Comparison of ENCODE assay signal across 21 cellular contexts in the genomic region with DNA sequence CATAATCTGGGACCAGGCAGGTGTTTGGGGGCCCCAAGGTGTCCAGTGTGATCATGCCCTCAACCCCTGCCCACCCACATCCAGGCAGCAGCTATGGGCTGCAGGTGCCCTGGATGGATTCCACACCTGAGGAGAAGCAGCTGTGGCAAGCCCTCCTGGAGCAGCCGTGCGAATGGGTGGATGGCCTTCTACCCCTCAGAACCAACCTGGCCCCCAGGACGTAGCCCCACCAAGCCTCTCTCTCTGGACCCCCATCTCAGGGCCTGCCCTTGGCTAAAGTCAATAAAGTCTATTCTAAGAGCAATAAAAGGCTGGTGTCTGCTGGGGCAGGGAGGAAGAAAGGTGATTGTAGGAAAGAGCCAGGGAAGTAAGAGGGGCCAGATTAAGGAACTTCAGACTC. TPM values are rescaled to one million over a fixed set of nuclear protein-coding genes. Genes with fewer than 3 reads are reported as not detected.
A peak's percentile ranks its signal among the peaks of the same experiment; 100 is the strongest.
DNase-seq lines count a peak whose midpoint lies in the region; ATAC-seq and TF ChIP-seq lines count a peak whose summit lies in the region.
"Had no signal": no experiment of that assay in that cellular context is flagged by ENCODE, and none has a peak within 500 bp of the region (broad histone marks: within the 10 kb centered on the region; RNA-seq: fewer than 3 reads in every experiment).

No MANE protein-coding gene starts in this region.

- H3K27ac Mint-ChIP-seq in CD8-positive, alpha-beta memory T cell: peak overlapping the region in 6 of 8 donors; percentile 10 to 78 (median 65)
- H3K27ac Mint-ChIP-seq in immature natural killer cell: peak overlapping the region in 5 of 6 donors; percentile 36 to 75 (median 54)
- peak overlapping the region; percentile 58 for H3K27ac Mint-ChIP-seq in stimulated activated effector memory CD8-positive, alpha-beta T cell treated with anti-CD3 and anti-CD28 coated beads, Interleukin-12 subunit alpha, Interleukin-12 subunit beta, amount 100 ng/mL, for 72 hours
- H3K27ac Mint-ChIP-seq in stimulated activated memory B cell treated with anti-CD40 and anti-IgM and Interleukin-4, amounts not matched to agents 10 μg/mL and 1 μg/mL and 100 μg/mL, for 72 hours: no peak overlapping the region

- 88 to 89% methylated on average over 3 of the region's 3 CpGs for WGBS in lower leg skin, 2 donors

- H3K36me3 Mint-ChIP-seq in CD8-positive, alpha-beta memory T cell: peaks cover 0 to 32% (median 1%) of the 10 kb centered on the region in 3 donors
- H3K36me3 Mint-ChIP-seq in immature natural killer cell: peaks cover 0 to 4% (median 0%) of the 10 kb centered on the region in 3 donors
- peaks cover 61% of the 10 kb centered on the region for H3K36me3 Mint-ChIP-seq in stimulated activated effector memory CD8-positive, alpha-beta T cell treated with anti-CD3 and anti-CD28 coated beads, Interleukin-12 subunit alpha, Interleukin-12 subunit beta, amount 100 ng/mL, for 72 hours
- H3K36me3 Mint-ChIP-seq in stimulated activated memory B cell treated with anti-CD40 and anti-IgM and Interleukin-4, amounts not matched to agents 10 μg/mL and 1 μg/mL and 100 μg/mL, for 72 hours: no peaks in the 10 kb centered on the region
- H3K36me3 Mint-ChIP-seq: IgD-negative memory B cell had no signal

- peaks cover 58% of the 10 kb centered on the region for H3K36me3 ChIP-seq in left ventricle myocardium inferior
- peaks cover 3% of the 10 kb centered on the region for H3K36me3 ChIP-seq in CD8-positive, alpha-beta memory T cell (ENCODE audit: insufficient read depth, low read length)

- peak overlapping the region; percentile 46 for H3K27ac ChIP-seq in left ventricle myocardium inferior (replicated peaks)
- H3K27ac ChIP-seq in CD8-positive, alpha-beta memory T cell (ENCODE audit: low read depth, low read length): no peak overlapping the region

- no peaks in the 10 kb centered on the region for H3K9me3 Mint-ChIP-seq in CD8-positive, alpha-beta memory T cell
- no peaks in the 10 kb centered on the region for H3K9me3 Mint-ChIP-seq in immature natural killer cell
- no peaks in the 10 kb centered on the region for H3K9me3 Mint-ChIP-seq in stimulated activated effector memory CD8-positive, alpha-beta T cell treated with anti-CD3 and anti-CD28 coated beads, Interleukin-12 subunit alpha, Interleukin-12 subunit beta, amount 100 ng/mL, for 72 hours
- H3K9me3 Mint-ChIP-seq in stimulated activated memory B cell treated with anti-CD40 and anti-IgM and Interleukin-4, amounts not matched to agents 10 μg/mL and 1 μg/mL and 100 μg/mL, for 72 hours: no peaks in the 10 kb centered on the region
- H3K9me3 Mint-ChIP-seq: IgD-negative memory B cell had no signal

- intact Hi-C loops in left ventricle myocardium inferior (cut with micrococcal nuclease) (no loop called here), cardiac septum (cut with DNase I) (no loop called here), lower leg skin (cut with DNase I; ENCODE audit: low total_unique reads) (no loop called here)

- H3K4me3 Mint-ChIP-seq in CD8-positive, alpha-beta memory T cell: no peak overlapping the region
- H3K4me3 Mint-ChIP-seq in immature natural killer cell: peak overlapping the region in 1 of 5 donors; percentile 2
- H3K4me3 Mint-ChIP-seq in stimulated activated effector memory CD8-positive, alpha-beta T cell treated with anti-CD3 and anti-CD28 coated beads, Interleukin-12 subunit alpha, Interleukin-12 subunit beta, amount 100 ng/mL, for 72 hours: no peak overlapping the region
- no peak overlapping the region for H3K4me3 Mint-ChIP-seq in stimulated activated memory B cell treated with anti-CD40 and anti-IgM and Interleukin-4, amounts not matched to agents 10 μg/mL and 1 μg/mL and 100 μg/mL, for 72 hours

- no peaks in the 10 kb centered on the region for H3K9me3 ChIP-seq in left ventricle myocardium inferior (replicated peaks)
- no peaks in the 10 kb centered on the region for H3K9me3 ChIP-seq in CD8-positive, alpha-beta memory T cell (ENCODE audit: low read length)
- H3K9me3 ChIP-seq: MG63 had no signal

- no peak for DNase-seq in left ventricle myocardium inferior
- no peak for DNase-seq in cardiac septum (ENCODE audit: low spot score)
- no peak for DNase-seq in CD8-positive, alpha-beta memory T cell
- no peak for DNase-seq in immature natural killer cell
- DNase-seq in stimulated activated effector memory CD8-positive, alpha-beta T cell treated with anti-CD3 and anti-CD28 coated beads, Interleukin-12 subunit alpha, Interleukin-12 subunit beta, amount 100 ng/mL, for 72 hours (ENCODE audit: low spot score in 2 of 2): no peak
- no peak for DNase-seq in lower leg skin (ENCODE audit: low spot score in 2 of 2)
- DNase-seq in dermis blood vessel endothelial cell: no peak
- DNase-seq: DMS53, EL, GF-D8, Karpas-422, MG63, NCI-H1417, NCI-H1694 treated with DMSO at 0.1 percent for 48 hours, NCI-H446 treated with DMSO at 0.1 percent for 48 hours, NCI-H526 treated with DMSO at 0.1 percent for 48 hours, SHP77 had no signal

- ATAC-seq in stimulated activated effector memory CD8-positive, alpha-beta T cell treated with anti-CD3 and anti-CD28 coated beads, Interleukin-12 subunit alpha, Interleukin-12 subunit beta, amount 100 ng/mL, for 72 hours: no peak
- no peak for ATAC-seq in stimulated activated memory B cell treated with anti-CD40 and anti-IgM and Interleukin-4, amounts not matched to agents 10 μg/mL and 1 μg/mL and 100 μg/mL, for 72 hours

- no peak for TF ChIP-seq CTCF in left ventricle myocardium inferior (IDR thresholded peaks at IDR 0.05; ENCODE audit: borderline replicate concordance)
- no peak for TF ChIP-seq CTCF in lower leg skin (IDR thresholded peaks at IDR 0.05)

- H3K4me3 ChIP-seq in left ventricle myocardium inferior (no peak overlapping the region), lower leg skin (ENCODE audit: low read depth, poor library complexity, severe bottlenecking) (no peak overlapping the region)
- H3K4me3 ChIP-seq in CD8-positive, alpha-beta memory T cell (ENCODE audit: low read length): no peak overlapping the region
- H3K4me3 ChIP-seq: MG63 had no signal

- H3K4me1 Mint-ChIP-seq in CD8-positive, alpha-beta memory T cell: peaks cover 29 to 41% (median 35%) of the 10 kb centered on the region in 3 donors
- peaks cover 29 to 33% of the 10 kb centered on the region in 2 donors for H3K4me1 Mint-ChIP-seq in immature natural killer cell
- peaks cover 31% of the 10 kb centered on the region for H3K4me1 Mint-ChIP-seq in stimulated activated effector memory CD8-positive, alpha-beta T cell treated with anti-CD3 and anti-CD28 coated beads, Interleukin-12 subunit alpha, Interleukin-12 subunit beta, amount 100 ng/mL, for 72 hours
- peaks cover 38% of the 10 kb centered on the region for H3K4me1 Mint-ChIP-seq in stimulated activated memory B cell treated with anti-CD40 and anti-IgM and Interleukin-4, amounts not matched to agents 10 μg/mL and 1 μg/mL and 100 μg/mL, for 72 hours

- H3K27me3 Mint-ChIP-seq in CD8-positive, alpha-beta memory T cell: peaks cover 0 to 3% of the 10 kb centered on the region in 2 donors
- H3K27me3 Mint-ChIP-seq in immature natural killer cell (ENCODE audit: low read depth in 3 of 3): peaks cover 10 to 15% (median 12%) of the 10 kb centered on the region in 3 donors
- no peaks in the 10 kb centered on the region for H3K27me3 Mint-ChIP-seq in stimulated activated memory B cell treated with anti-CD40 and anti-IgM and Interleukin-4, amounts not matched to agents 10 μg/mL and 1 μg/mL and 100 μg/mL, for 72 hours
- H3K27me3 Mint-ChIP-seq: IgD-negative memory B cell had no signal

- no peaks in the 10 kb centered on the region for H3K27me3 ChIP-seq in left ventricle myocardium inferior (ENCODE audit: low read depth)
- no peaks in the 10 kb centered on the region for H3K27me3 ChIP-seq in CD8-positive, alpha-beta memory T cell (ENCODE audit: insufficient read depth, low read length, poor library complexity, severe bottlenecking)
- H3K27me3 ChIP-seq: MG63 had no signal

- CTCF ChIA-PET in CD8-positive, alpha-beta memory T cell (lab: Charles Lee): interaction anchor here (1.1 to 8.0 kb wide), 6 partner anchors 11 to 56 kb away, joined by 3 to 115 read pairs (median 12); a partner anchor contains a TSS

- POLR2A ChIA-PET in CD8-positive, alpha-beta memory T cell (lab: Charles Lee): interaction anchor here (0.8 kb wide), 1 partner anchor 9 kb away, joined by 3 read pairs; no protein-coding TSS in a partner anchor

- no peak for TF ChIP-seq POLR2A in lower leg skin (IDR thresholded peaks at IDR 0.05)

- H3K4me1 ChIP-seq in left ventricle myocardium inferior: peaks cover 46% of the 10 kb centered on the region
- H3K4me1 ChIP-seq in CD8-positive, alpha-beta memory T cell (ENCODE audit: insufficient read depth, low read length): peaks cover 36% of the 10 kb centered on the region

RNA-seq across cellular contexts. Expression of a gene that starts 11.8 kb away (rescaled TPM):
- total RNA-seq in left ventricle myocardium inferior (1.1 TPM), cardiac septum (0.65 TPM), lower leg skin (100 to 1,000 TPM; 183 to 231 (median 219) TPM), dermis blood vessel endothelial cell (not detected in 2 replicates)
- total RNA-seq in CD8-positive, alpha-beta memory T cell: 10 to 100 TPM; 21.9 to 24.2 TPM
- 124 TPM for polyA plus RNA-seq in CD8-positive, alpha-beta memory T cell
- polyA plus RNA-seq in immature natural killer cell: 100 to 1,000 TPM; 157 to 211 (median 158) TPM

RNA-seq across cellular contexts. Expression of a gene that starts 13.1 kb away (rescaled TPM):
- total RNA-seq in left ventricle myocardium inferior (45.2 TPM), cardiac septum (53.1 TPM), lower leg skin (100 to 1,000 TPM in 2 of 4 donors, 10 to 100 TPM in 2; 85.0 to 140 (median 100) TPM), dermis blood vessel endothelial cell (6.6 and 10.3 TPM in 2 replicates)
- total RNA-seq in CD8-positive, alpha-beta memory T cell: 1 to 10 TPM; 6.9 to 7.1 TPM
- polyA plus RNA-seq in CD8-positive, alpha-beta memory T cell: 6.0 TPM
- 1 to 10 TPM; 2.0 to 5.1 (median 3.6) TPM for polyA plus RNA-seq in immature natural killer cell

RNA-seq across cellular contexts. Expression of a gene that starts 21.0 kb away (rescaled TPM):
- total RNA-seq in left ventricle myocardium inferior: 27.3 TPM
- 32.2 TPM for total RNA-seq in cardiac septum
- not detected for total RNA-seq in CD8-positive, alpha-beta memory T cell
- not detected for polyA plus RNA-seq in CD8-positive, alpha-beta memory T cell
- polyA plus RNA-seq in immature natural killer cell: not detected
- total RNA-seq in lower leg skin: 1 to 10 TPM in 3 of 4 donors, not detected in 1; 1.0 to 6.5 (median 1.7) TPM
- total RNA-seq in dermis blood vessel endothelial cell: 0.09 TPM in 1 of 2 replicates, not detected in the other
- total RNA-seq: A673 had no signal
- polyA plus RNA-seq: BJ, IgD-negative memory B cell had no signal

RNA-seq across cellular contexts. Expression of a gene that starts 29.5 kb away (rescaled TPM):
- total RNA-seq in left ventricle myocardium inferior: not detected
- total RNA-seq in cardiac septum: not detected
- total RNA-seq in CD8-positive, alpha-beta memory T cell: not detected
- polyA plus RNA-seq in CD8-positive, alpha-beta memory T cell: not detected
- polyA plus RNA-seq in immature natural killer cell: not detected
- total RNA-seq in lower leg skin: 10 to 100 TPM in 2 of 4 donors, 1 to 10 TPM in 2; 4.3 to 12.0 (median 10.0) TPM
- total RNA-seq in dermis blood vessel endothelial cell: not detected in 2 replicates
- total RNA-seq: A673 had no signal
- polyA plus RNA-seq: BJ, IgD-negative memory B cell had no signal

RNA-seq across cellular contexts. Expression of a gene that starts 31.7 kb away (rescaled TPM):
- total RNA-seq in left ventricle myocardium inferior (19.4 TPM), cardiac septum (26.8 TPM), lower leg skin (10 to 100 TPM; 24.3 to 35.2 (median 28.7) TPM), dermis blood vessel endothelial cell (23.3 and 34.0 TPM in 2 replicates)
- 10 to 100 TPM; 52.0 to 54.9 TPM for total RNA-seq in CD8-positive, alpha-beta memory T cell
- polyA plus RNA-seq in CD8-positive, alpha-beta memory T cell: 65.2 TPM
- polyA plus RNA-seq in immature natural killer cell: 10 to 100 TPM; 56.0 to 99.3 (median 69.8) TPM

Comparison
In these comparisons a context has a peak if more than half of its experiments do, and no peak if none do; other contexts are left out.
1. RNA of a gene that starts 11.8 kb away (total RNA-seq): 183 to 231 TPM in lower leg skin and 21.9 to 24.2 TPM in CD8-positive, alpha-beta memory T cell; 1.1 TPM in left ventricle myocardium inferior (single experiment), 0.65 TPM in cardiac septum (single experiment) and not detected in dermis blood vessel endothelial cell; every median in the first group is over 10 times any median in the second.